Comparison of ENCODE assay signal across 24 cellular contexts in genomic region chr4:108917255-108917654, GRCh38.
"Had no signal": no experiment of that assay in that cellular context is flagged by ENCODE, and none has a peak within 500 bp of the region (broad histone marks: within the 10 kb centered on the region; RNA-seq: fewer than 3 reads in every experiment).

No MANE protein-coding gene starts in this region.

- H3K4me3 Mint-ChIP-seq: activated B cell treated with CpG ODN at 0.5 μM for 24 hours; activated CD4-positive, alpha-beta T cell treated with anti-CD3 and anti-CD28 coated beads, Interleukin-2, amount 10 ng/mL, durations not matched to agents 24 days and 14 days; activated CD8-positive, alpha-beta memory T cell treated with anti-CD3 and anti-CD28 coated beads, Interleukin-2, amount 10 ng/mL, durations not matched to agents 7 days and 5 days; activated naive CD8-positive, alpha-beta T cell treated with anti-CD3 and anti-CD28 coated beads, Interleukin-2, amount 50 U/mL, for 24 hours; activated T-cell treated with anti-CD3 and anti-CD28 coated beads, Interleukin-2, amount 50 U/mL, for 24 hours; central memory CD8-positive, alpha-beta T cell had no signal

- H3K9me3 Mint-ChIP-seq: activated B cell treated with CpG ODN at 0.5 μM for 24 hours; activated CD4-positive, alpha-beta T cell treated with anti-CD3 and anti-CD28 coated beads, Interleukin-2, amount 10 ng/mL, durations not matched to agents 24 days and 14 days; activated naive CD4-positive, alpha-beta T cell treated with anti-CD3 and anti-CD28 coated beads, Interleukin-2, amount 50 U/mL, for 72 hours; activated naive CD8-positive, alpha-beta T cell treated with anti-CD3 and anti-CD28 coated beads, Interleukin-2, amount 50 U/mL, for 24 hours; activated T-cell treated with anti-CD3 and anti-CD28 coated beads, Interleukin-2, amount 50 U/mL, for 24 hours; central memory CD8-positive, alpha-beta T cell had no signal

- H3K27me3 ChIP-seq: ascending aorta, body of pancreas, SJCRH30 had no signal

- H3K9ac ChIP-seq: SK-N-SH had no signal

- H3K36me3 Mint-ChIP-seq: activated CD8-positive, alpha-beta memory T cell treated with anti-CD3 and anti-CD28 coated beads, Interleukin-2, amount 10 ng/mL, durations not matched to agents 7 days and 5 days; activated naive CD4-positive, alpha-beta T cell treated with anti-CD3 and anti-CD28 coated beads, Interleukin-2, amount 50 U/mL, for 72 hours had no signal

- H3K4me1 Mint-ChIP-seq: activated B cell treated with CpG ODN at 0.5 μM for 24 hours; activated CD4-positive, alpha-beta T cell treated with anti-CD3 and anti-CD28 coated beads, Interleukin-2, amount 10 ng/mL, durations not matched to agents 24 days and 14 days; activated CD8-positive, alpha-beta memory T cell treated with anti-CD3 and anti-CD28 coated beads, Interleukin-2, amount 10 ng/mL, durations not matched to agents 7 days and 5 days; activated naive CD8-positive, alpha-beta T cell treated with anti-CD3 and anti-CD28 coated beads, Interleukin-2, amount 50 U/mL, for 24 hours; central memory CD8-positive, alpha-beta T cell had no signal

- H3K27ac ChIP-seq: ascending aorta, body of pancreas, SJCRH30 had no signal

- H3K27me3 Mint-ChIP-seq: activated B cell treated with CpG ODN at 0.5 μM for 24 hours; activated naive CD8-positive, alpha-beta T cell treated with anti-CD3 and anti-CD28 coated beads, Interleukin-2, amount 50 U/mL, for 24 hours; central memory CD8-positive, alpha-beta T cell had no signal

- DNase-seq: activated B cell treated with CpG ODN at 0.5 μM for 24 hours; activated CD4-positive, alpha-beta T cell treated with anti-CD3 and anti-CD28 coated beads for 1 hour; activated CD4-positive, alpha-beta T cell treated with anti-CD3 and anti-CD28 coated beads, Interleukin-2, amount 10 ng/mL, durations not matched to agents 24 days and 14 days; activated CD4-positive, alpha-beta T cell treated with anti-CD3 and anti-CD28 coated beads, Interleukin-2, amount 50 U/mL, for 48 hours; activated CD8-positive, alpha-beta memory T cell treated with anti-CD3 and anti-CD28 coated beads, Interleukin-2, amount 10 ng/mL, durations not matched to agents 7 days and 5 days; activated effector memory CD4-positive, alpha-beta T cell treated with anti-CD3 and anti-CD28 coated beads, Interleukin-2, amount 50 U/mL, for 16 hours; activated naive CD4-positive, alpha-beta T cell treated with Interleukin-2 at 50 U/mL for 16 hours; activated naive CD8-positive, alpha-beta T cell treated with anti-CD3 and anti-CD28 coated beads, Interleukin-2, amount 50 U/mL, for 24 hours; activated T-cell treated with anti-CD3 and anti-CD28 coated beads, Interleukin-2, amount 50 U/mL, for 24 hours; amniotic stem cell; body of pancreas; Kasumi-1; KBM-7; NCI-H1930; NCI-H345; NCI-H510A; NCI-H526 treated with DMSO at 0.1 percent for 48 hours; NCI-H82; SK-N-SH; SW 1271 had no signal

- H3K4me3 ChIP-seq: ascending aorta, body of pancreas, SJCRH30 had no signal

- H3K9me3 ChIP-seq: ascending aorta, body of pancreas, SJCRH30, SK-N-SH had no signal

- H3K4me1 ChIP-seq: ascending aorta, body of pancreas had no signal

- H3K36me3 ChIP-seq: ascending aorta, SJCRH30 had no signal

- H3K27ac Mint-ChIP-seq: activated B cell treated with CpG ODN at 0.5 μM for 24 hours; activated CD4-positive, alpha-beta T cell treated with anti-CD3 and anti-CD28 coated beads, Interleukin-2, amount 10 ng/mL, durations not matched to agents 24 days and 14 days; activated CD8-positive, alpha-beta memory T cell treated with anti-CD3 and anti-CD28 coated beads, Interleukin-2, amount 10 ng/mL, durations not matched to agents 7 days and 5 days; activated naive CD4-positive, alpha-beta T cell treated with anti-CD3 and anti-CD28 coated beads, Interleukin-2, amount 50 U/mL, for 72 hours; activated naive CD8-positive, alpha-beta T cell treated with anti-CD3 and anti-CD28 coated beads, Interleukin-2, amount 50 U/mL, for 24 hours; activated T-cell treated with anti-CD3 and anti-CD28 coated beads, Interleukin-2, amount 50 U/mL, for 24 hours had no signal

- ATAC-seq: activated CD8-positive, alpha-beta memory T cell treated with anti-CD3 and anti-CD28 coated beads, Interleukin-2, amount 10 ng/mL, durations not matched to agents 7 days and 5 days; activated naive CD4-positive, alpha-beta T cell treated with anti-CD3 and anti-CD28 coated beads, Interleukin-2, amount 50 U/mL, for 72 hours; activated naive CD8-positive, alpha-beta T cell treated with anti-CD3 and anti-CD28 coated beads, Interleukin-2, amount 50 U/mL, for 24 hours; body of pancreas had no signal
